In the genomic region with DNA sequence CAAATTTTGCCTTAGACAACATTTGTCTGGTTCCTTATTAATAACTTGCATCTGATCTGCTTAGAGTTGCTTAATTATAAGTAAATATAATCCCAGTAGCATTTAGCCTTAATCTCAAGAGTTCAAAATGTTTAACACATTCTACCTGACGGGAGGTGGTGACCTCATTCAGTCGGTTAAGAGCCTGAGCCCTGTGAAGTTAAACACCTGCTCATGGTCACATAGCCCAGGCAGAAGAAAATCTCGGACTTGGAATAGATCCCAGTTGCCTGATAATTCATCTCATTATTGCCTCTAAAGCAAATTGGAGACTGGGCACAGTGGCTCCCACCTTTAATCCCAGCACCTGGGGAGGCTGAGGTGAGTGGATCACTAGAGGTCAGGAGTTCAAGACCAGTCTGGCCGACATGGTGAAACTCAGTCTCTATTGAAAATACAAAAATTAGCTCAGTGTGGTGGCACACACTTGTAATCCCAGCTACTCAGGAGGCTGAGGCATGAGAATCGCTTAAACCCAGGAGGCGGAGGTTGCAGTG, we compare ENCODE assay signal across 21 cellular contexts. TPM values are rescaled to one million over a fixed set of nuclear protein-coding genes. Genes with fewer than 3 reads are reported as not detected.
DNase-seq lines count a peak whose midpoint lies in the region; ATAC-seq, FAIRE-seq and TF ChIP-seq lines count a peak whose summit lies in the region.
"Had no signal": no experiment of that assay in that cellular context is flagged by ENCODE, and none has a peak within 500 bp of the region (broad histone marks: within the 10 kb centered on the region; RNA-seq: fewer than 3 reads in every experiment).

No MANE protein-coding gene starts in this region.

- no peak overlapping the region for H3K4me3 ChIP-seq in small intestine (ENCODE audit: low read depth in 1 of 2, low read length in 2 of 2)
- H3K4me3 ChIP-seq in OCI-LY7 (ENCODE audit: low read depth, low read length, poor library complexity, severe bottlenecking), result no peak overlapping the region

- H3K27ac ChIP-seq in small intestine (ENCODE audit: low read depth in 1 of 2, low read length in 1 of 2), result no peak overlapping the region
- no peak overlapping the region for H3K27ac ChIP-seq in OCI-LY7 (ENCODE audit: low read depth, low read length, poor library complexity, severe bottlenecking)
- H3K27ac ChIP-seq: C4-2B had no signal

- intact Hi-C loops in OCI-LY7 (cut with micrococcal nuclease; ENCODE audit: unreplicated experiment), result no loop called here

- H3K36me3 ChIP-seq in small intestine (ENCODE audit: control insufficient read depth in 2 of 2, insufficient read depth in 2 of 2, low read length in 2 of 2) (peaks cover 5 to 12% of the 10 kb centered on the region in 2 donors), OCI-LY7 (ENCODE audit: insufficient read depth, low read length) (peaks cover 60% of the 10 kb centered on the region)

- H2AFZ ChIP-seq in OCI-LY7 (ENCODE audit: low read length), result no peak overlapping the region

- FAIRE-seq in small intestine (lab: Jason Lieb, UNC), result no peak
- FAIRE-seq: GM19239, RCC 7860 had no signal

- no TSS peak for BruUV-seq in OCI-LY7 (replicated peaks; lab: Mats Ljungman, UMichigan)

- H3K4me1 ChIP-seq in small intestine (ENCODE audit: control insufficient read depth in 2 of 2, insufficient read depth in 1 of 2, low read depth in 1 of 2, low read length in 1 of 2) (no peaks in the 10 kb centered on the region), OCI-LY7 (ENCODE audit: insufficient read depth, low read length, poor library complexity, severe bottlenecking) (no peaks in the 10 kb centered on the region)

- H3K9me3 ChIP-seq in small intestine (ENCODE audit: control insufficient read depth, low read depth) (no peaks in the 10 kb centered on the region), OCI-LY7 (ENCODE audit: low read length) (no peaks in the 10 kb centered on the region)
- H3K9me3 ChIP-seq: SK-N-SH had no signal

- CTCF ChIA-PET in OCI-LY7 (lab: Charles Lee; ENCODE audit: unreplicated experiment), result no interaction called here

- ATAC-seq in GM21390 (IDR thresholded peaks at IDR 0.05; ENCODE audit: unreplicated experiment), result no peak

- TF ChIP-seq CTCF in OCI-LY7 (conservative IDR thresholded peaks at IDR 0.05; ENCODE audit: low read length), result no peak

- H3K9me2 ChIP-seq in OCI-LY7 (ENCODE audit: insufficient read depth, low read length), result no peaks in the 10 kb centered on the region
- H3K9me2 ChIP-seq: SK-N-SH had no signal

- H3K27me3 ChIP-seq in small intestine (ENCODE audit: control insufficient read depth in 2 of 2, insufficient read depth in 2 of 2, low read length in 2 of 2), result no peaks in the 10 kb centered on the region

- POLR2A ChIA-PET in OCI-LY7 (lab: Charles Lee), result interaction anchor here (1.0 to 3.5 kb wide), 2 partner anchors 13 to 55 kb away, joined by 6 to 13 read pairs; no protein-coding TSS in a partner anchor

- no peak overlapping the region for H3K4me2 ChIP-seq in OCI-LY7 (ENCODE audit: low read length)
- H3K4me2 ChIP-seq: SK-N-SH had no signal

- H4K20me1 ChIP-seq in OCI-LY7 (ENCODE audit: insufficient read depth, low read length), result no peaks in the 10 kb centered on the region

- WGBS in small intestine, 3 donors, result 44 to 73% (median 60%) methylated on average over 6 of the region's 6 CpGs

- peak; percentile 1 for DNase-seq in activated effector memory CD4-positive, alpha-beta T cell treated with anti-CD3 and anti-CD28 coated beads, Interleukin-2, amount 50 U/mL, for 16 hours
- DNase-seq in activated effector memory CD4-positive, alpha-beta T cell treated with Interleukin-2 at 50 U/mL for 16 hours, result no peak
- DNase-seq in NCI-H2196 treated with DMSO at 0.1 percent for 48 hours (lab: John Stamatoyannopoulos, UW; ENCODE audit: unreplicated experiment) (peak; percentile 14), cerebellar cortex (ENCODE audit: low spot score) (peak; percentile 42), small intestine (peak; percentile 58), NOMO-1 treated with DMSO at 0.1 percent for 48 hours (lab: John Stamatoyannopoulos, UW; ENCODE audit: unreplicated experiment) (no peak), OCI-LY7 (ENCODE audit: low spot score) (no peak)
- DNase-seq: EL, H7, IMR-90, Karpas-422, NCI-H1436, NCI-H2029 treated with DMSO at 0.1 percent for 48 hours, NCI-H526 treated with DMSO at 0.1 percent for 48 hours, SHP77, SK-N-SH, T-helper 1 cell had no signal

- no peaks in the 10 kb centered on the region; the same call in 1 of the 2 replicates for H3K79me2 ChIP-seq in OCI-LY7 (ENCODE audit: insufficient read depth, low read depth, low read length)

RNA-seq across cellular contexts. Expression of gene ASCC1, which starts 18.6 kb away (rescaled TPM):
- 10 to 100 TPM in 2 of 3 donors, 1 to 10 TPM in 1; 9.2 to 20.8 (median 11.3) TPM for polyA plus RNA-seq in small intestine
- total RNA-seq in OCI-LY7 (2014; rRNA removed; shearing (Covaris generic)), result 19.3 and 27.1 TPM in 2 replicates
- total RNA-seq in OCI-LY7 (2022), result 51.5 and 59.9 TPM in 2 replicates

RNA-seq across cellular contexts. Expression of gene ANAPC16, which starts 18.8 kb away (rescaled TPM):
- polyA plus RNA-seq in small intestine, result 100 to 1,000 TPM; 112 to 176 (median 142) TPM
- total RNA-seq in OCI-LY7 (2014; rRNA removed; shearing (Covaris generic)), result 48.4 and 68.0 TPM in 2 replicates
- total RNA-seq in OCI-LY7 (2022), result 84.7 and 92.8 TPM in 2 replicates

RNA-seq across cellular contexts. Expression of gene DDIT4, which starts 39.1 kb away (rescaled TPM):
- 100 to 1,000 TPM in 1 of 3 donors, 10 to 100 TPM in 2; 34.4 to 330 (median 36.5) TPM for polyA plus RNA-seq in small intestine
- 102 and 105 TPM in 2 replicates for total RNA-seq in OCI-LY7 (2014; rRNA removed; shearing (Covaris generic))
- 32.8 and 91.8 TPM in 2 replicates for total RNA-seq in OCI-LY7 (2022)

Comparison
In these comparisons a context has a peak if more than half of its experiments do, and no peak if none do; other contexts are left out.
1. DNase-seq: peak in activated effector memory CD4-positive, alpha-beta T cell treated with anti-CD3 and anti-CD28 coated beads, Interleukin-2, amount 50 U/mL, for 16 hours (single experiment), NCI-H2196 treated with DMSO at 0.1 percent for 48 hours (single experiment), cerebellar cortex (single experiment) and small intestine (single experiment); none in activated effector memory CD4-positive, alpha-beta T cell treated with Interleukin-2 at 50 U/mL for 16 hours (single experiment), NOMO-1 treated with DMSO at 0.1 percent for 48 hours (single experiment) and OCI-LY7 (single experiment).